ENCODE assay signal across 2 cellular contexts in the genomic region with DNA sequence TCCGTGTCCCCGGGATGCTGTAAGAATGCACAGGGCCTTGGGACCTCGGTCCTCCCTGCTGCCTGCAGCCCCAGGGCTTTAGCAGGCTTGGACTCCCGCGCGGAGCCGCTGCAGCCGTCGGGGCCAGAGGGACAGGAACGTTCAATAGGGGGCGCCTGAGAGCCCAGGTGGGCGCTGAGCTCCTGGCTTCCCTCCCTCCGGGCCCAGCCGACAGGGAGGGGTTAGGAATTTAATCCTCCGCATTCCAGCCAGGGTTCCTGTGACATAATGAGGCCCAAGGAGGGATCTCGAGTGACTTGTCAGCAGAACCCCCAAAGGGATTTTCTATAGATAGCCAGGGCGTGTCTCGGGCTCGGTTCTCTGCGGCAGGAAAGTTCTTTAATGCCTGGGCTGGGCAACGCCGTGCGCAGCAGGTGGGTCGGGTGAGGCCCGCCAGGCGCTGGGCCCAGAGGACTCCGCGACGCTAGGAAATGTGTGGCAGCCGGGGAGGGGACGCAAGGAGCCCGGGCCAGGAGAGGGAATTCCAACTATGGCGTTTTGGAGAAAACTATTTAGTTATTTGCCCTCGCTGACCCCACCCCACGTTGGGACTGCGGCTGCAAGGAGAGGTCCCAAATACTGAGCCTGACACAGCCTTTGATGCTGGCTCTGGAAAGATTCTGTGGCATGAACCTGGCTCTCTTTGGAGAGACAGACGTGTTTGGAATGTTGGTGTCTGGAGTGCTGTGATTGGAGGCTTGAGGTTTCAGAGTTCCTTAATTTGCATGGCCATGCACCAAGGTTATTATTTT.
TF ChIP-seq lines count a peak whose summit lies in the region.

No MANE protein-coding gene starts in this region.

TF ChIP-seq in SK-N-SH, 30 proteins besides CTCF, POLR2A, EP300 and RAD21 (continued from another document):
- TF ChIP-seq MEF2A (IDR thresholded peaks at IDR 0.05; ENCODE audit: borderline replicate concordance, low read depth) (no peak), TEAD4 (IDR thresholded peaks at IDR 0.05; ENCODE audit: borderline replicate concordance, insufficient read depth) (no peak), ELF1 (IDR thresholded peaks at IDR 0.05) (no peak), SMC3 (IDR thresholded peaks at IDR 0.05; ENCODE audit: low read depth, low read length) (no peak)

TF ChIP-seq in SK-N-SH treated with all-trans-retinoic acid at 6 μM for 48 hours, 23 proteins besides CTCF, POLR2A, EP300 and RAD21 (continued from another document):
- no peak for TF ChIP-seq OSR1 (CRISPR knock-in tag; IDR thresholded peaks at IDR 0.05)
